Comparison of ENCODE assay signal across 13 cellular contexts in the genomic region with DNA sequence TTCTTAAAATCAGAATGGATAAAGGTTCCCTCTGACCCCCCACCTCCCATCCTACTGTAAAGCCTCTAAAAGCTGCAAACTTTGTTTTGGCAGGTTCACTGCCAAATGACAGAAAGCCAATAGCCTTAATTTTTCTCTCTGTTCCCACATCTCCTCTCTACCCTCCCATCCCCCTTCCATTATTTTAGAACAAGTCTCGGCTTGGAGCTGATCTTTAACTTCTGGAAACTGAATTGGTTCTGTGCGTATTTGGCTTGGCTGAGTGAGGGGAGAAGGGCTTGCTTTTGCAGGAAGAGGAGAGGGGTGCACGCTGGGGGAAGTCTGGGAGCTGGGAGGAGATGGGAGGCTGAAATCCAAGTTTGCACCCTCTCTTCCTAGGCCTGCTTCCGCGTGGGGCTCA.
"Had no signal": no experiment of that assay in that cellular context is flagged by ENCODE, and none has a peak within 500 bp of the region (broad histone marks: within the 10 kb centered on the region; RNA-seq: fewer than 3 reads in every experiment).

No MANE protein-coding gene starts in this region.

- H3K9me3 ChIP-seq: prostate gland had no signal

- H3K4me1 ChIP-seq: prostate gland had no signal

- H3K4me3 Mint-ChIP-seq: activated naive CD4-positive, alpha-beta T cell treated with anti-CD3 and anti-CD28 coated beads, Interleukin-2, amount 10 ng/mL, durations not matched to agents 7 days and 5 days; natural killer cell; stimulated activated naive CD8-positive, alpha-beta T cell treated with anti-CD3 and anti-CD28 coated beads, Interleukin-15, amount 100 ng/mL, for 72 hours had no signal

- H3K4me2 ChIP-seq: smooth muscle cell had no signal

- DNase-seq: activated CD4-positive, CD25-positive, alpha-beta regulatory T cell treated with anti-CD3 and anti-CD28 coated beads, Interleukin-2, amount 50 U/mL, for 72 hours; activated naive CD4-positive, alpha-beta T cell treated with anti-CD3 and anti-CD28 coated beads, Interleukin-2, amount 10 ng/mL, durations not matched to agents 7 days and 5 days; caudate nucleus; foreskin fibroblast; hippocampal formation; left ventricle myocardium superior; mesenchymal stem cell; natural killer cell; right cardiac atrium; stimulated activated naive CD8-positive, alpha-beta T cell treated with anti-CD3 and anti-CD28 coated beads, Interleukin-15, amount 100 ng/mL, for 72 hours; T-helper 9 cell had no signal

- H3K9me3 Mint-ChIP-seq: activated naive CD4-positive, alpha-beta T cell treated with anti-CD3 and anti-CD28 coated beads, Interleukin-2, amount 10 ng/mL, durations not matched to agents 7 days and 5 days; natural killer cell; stimulated activated naive CD8-positive, alpha-beta T cell treated with anti-CD3 and anti-CD28 coated beads, Interleukin-15, amount 100 ng/mL, for 72 hours had no signal

- H3K36me3 ChIP-seq: prostate gland had no signal

- H3K27ac ChIP-seq: prostate gland had no signal

- H3K4me3 ChIP-seq: prostate gland, smooth muscle cell had no signal

- ATAC-seq: left ventricle myocardium superior; natural killer cell; right cardiac atrium; stimulated activated naive CD8-positive, alpha-beta T cell treated with anti-CD3 and anti-CD28 coated beads, Interleukin-15, amount 100 ng/mL, for 72 hours had no signal

- H3K4me1 Mint-ChIP-seq: natural killer cell had no signal

- H3K27ac Mint-ChIP-seq: activated naive CD4-positive, alpha-beta T cell treated with anti-CD3 and anti-CD28 coated beads, Interleukin-2, amount 10 ng/mL, durations not matched to agents 7 days and 5 days; natural killer cell had no signal

- H3K36me3 Mint-ChIP-seq: activated naive CD4-positive, alpha-beta T cell treated with anti-CD3 and anti-CD28 coated beads, Interleukin-2, amount 10 ng/mL, durations not matched to agents 7 days and 5 days; natural killer cell had no signal
